13 cellular contexts compared by ENCODE assay signal in the genomic region with DNA sequence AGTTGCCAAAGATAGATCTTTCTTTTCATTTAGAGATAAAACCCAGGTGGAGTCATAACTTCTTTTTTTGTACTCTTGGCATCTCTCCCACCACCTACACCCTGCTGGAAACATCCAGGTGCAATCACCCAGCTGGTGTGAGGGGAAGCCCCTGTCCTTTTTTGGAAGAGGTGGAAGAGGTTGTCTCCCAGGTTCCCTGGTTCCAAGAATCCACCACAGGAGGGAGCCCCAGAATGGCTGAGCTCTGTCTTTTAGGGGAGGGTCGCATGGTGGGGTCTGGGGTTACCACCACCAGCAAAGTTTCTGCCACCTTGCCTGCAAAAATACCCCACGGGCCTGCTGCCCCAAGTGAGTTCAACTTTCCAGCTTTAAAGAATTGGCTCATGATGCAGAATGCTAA. TPM values are rescaled to one million over a fixed set of nuclear protein-coding genes. Genes with fewer than 3 reads are reported as not detected.
A peak's percentile ranks its signal among the peaks of the same experiment; 100 is the strongest.
DNase-seq lines count a peak whose midpoint lies in the region; ATAC-seq and TF ChIP-seq lines count a peak whose summit lies in the region.
"Had no signal": no experiment of that assay in that cellular context is flagged by ENCODE, and none has a peak within 500 bp of the region (broad histone marks: within the 10 kb centered on the region; RNA-seq: fewer than 3 reads in every experiment).

No MANE protein-coding gene starts in this region.

- intact Hi-C loops in left cardiac atrium (cut with DNase I) (loop anchor here in 1 of 2 donors (10.0 kb wide), 1 partner anchor 433 kb away; no protein-coding TSS in a partner anchor), cardiac septum (cut with DNase I) (no loop called here)

- DNase-seq in left cardiac atrium (no peak), cardiac septum (ENCODE audit: low spot score) (no peak), astrocyte of the cerebellum (ENCODE audit: low read depth) (no peak), iPS-NIHi11 (ENCODE audit: low spot score) (peak; percentile 57), islet precursor cell (no peak), NOMO-1 treated with DMSO at 0.1 percent for 48 hours (lab: John Stamatoyannopoulos, UW; ENCODE audit: unreplicated experiment) (no peak)
- DNase-seq: activated T-cell treated with anti-CD3 and anti-CD28 coated beads for 4 hours, amniotic stem cell, NCI-H2171 treated with DMSO at 0.1 percent for 48 hours, SHP77 treated with DMSO at 0.1 percent for 48 hours had no signal

- in situ Hi-C loops in astrocyte of the cerebellum (cut with HindIII; ENCODE audit: low sequenced_read_pairs): no loop called here

- no peak overlapping the region for H3K4me3 ChIP-seq in astrocyte of the cerebellum (ENCODE audit: low read depth, low read length)

- peak; percentile 10 to 42 for ATAC-seq in left cardiac atrium
- ATAC-seq in GM21360 (IDR thresholded peaks at IDR 0.05; ENCODE audit: unreplicated experiment): no peak
- no peak for ATAC-seq in GM19023 (IDR thresholded peaks at IDR 0.05; ENCODE audit: unreplicated experiment)

- TF ChIP-seq CTCF in astrocyte of the cerebellum (IDR thresholded peaks at IDR 0.05; ENCODE audit: low read depth, low read length, missing control alignments): peak; percentile 31

RNA-seq across cellular contexts. Expression of a gene that starts 10.8 kb away (rescaled TPM):
- total RNA-seq in left cardiac atrium (10 to 100 TPM; 12.0 to 27.7 TPM), cardiac septum (37.2 TPM)
- total RNA-seq: HT1080 had no signal

Comparison
In these comparisons a context has a peak if more than half of its experiments do, and no peak if none do; other contexts are left out.
1. ATAC-seq: peak in left cardiac atrium (2 of 2); none in GM21360 (single experiment) and GM19023 (single experiment).